Comparison of ENCODE assay signal across 21 cellular contexts in the genomic region with DNA sequence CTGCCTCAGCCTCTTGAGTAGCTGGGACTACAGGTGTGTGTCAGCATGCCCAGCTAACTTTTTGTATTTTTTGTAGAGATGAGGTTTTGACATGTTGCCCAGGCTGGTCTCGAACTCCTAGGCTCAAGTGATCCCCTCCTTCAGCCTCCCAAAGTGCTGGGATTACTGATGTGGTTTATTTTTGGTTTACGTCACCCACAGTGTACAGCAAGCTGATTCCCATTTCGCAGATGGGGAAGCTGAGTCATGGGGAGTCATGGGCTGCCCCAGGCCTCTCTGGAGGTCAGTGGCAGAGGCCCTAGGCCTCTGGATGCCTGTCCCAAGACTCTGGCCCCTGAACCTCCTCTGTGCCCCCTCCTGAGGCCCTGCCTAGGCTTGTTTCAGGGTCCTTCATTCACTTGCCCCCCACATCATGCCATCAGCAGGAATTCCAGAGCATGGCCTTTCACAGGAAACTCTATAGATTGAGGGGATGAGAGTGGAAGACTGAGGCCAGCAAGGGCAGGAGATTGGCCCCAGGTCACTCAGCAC.
"Had no signal": no experiment of that assay in that cellular context is flagged by ENCODE, and none has a peak within 500 bp of the region (broad histone marks: within the 10 kb centered on the region; RNA-seq: fewer than 3 reads in every experiment).

No MANE protein-coding gene starts in this region.

- H3K9me3 ChIP-seq: esophagus muscularis mucosa, tibial artery had no signal

- H3K27ac Mint-ChIP-seq: activated B cell treated with CpG ODN at 0.5 μM for 24 hours; activated CD4-positive, alpha-beta T cell treated with anti-CD3 and anti-CD28 coated beads for 36 hours; activated naive CD4-positive, alpha-beta T cell treated with anti-CD3 and anti-CD28 coated beads, Interleukin-2, amount 50 U/mL, for 72 hours; activated T-helper 1 cell treated with anti-CD3 and anti-CD28 coated beads, Interleukin-12 subunit alpha, Interleukin-12 subunit beta, Interleukin-2, Interleukin-4 antibody, amounts not matched to agents 30 ng/mL and 10 ng/mL and 1 ng/mL, durations not matched to agents 14 hours and 24 hours and 36 hours; effector memory CD8-positive, alpha-beta T cell; nephron progenitor cell; T-helper 17 cell had no signal

- H3K27ac ChIP-seq: esophagus muscularis mucosa, tibial artery had no signal

- DNase-seq: activated B cell treated with CpG ODN at 0.5 μM for 24 hours; activated CD4-positive, alpha-beta T cell treated with anti-CD3 and anti-CD28 coated beads for 36 hours; activated CD4-positive, alpha-beta T cell treated with anti-CD3 and anti-CD28 coated beads, Interleukin-2, amount 50 U/mL, for 4 hours; caudate nucleus; effector memory CD8-positive, alpha-beta T cell; glutamatergic neuron; hippocampal formation; nephron progenitor cell; occipital lobe; posterior cingulate gyrus; stimulated activated CD4-positive, alpha-beta T cell treated with anti-CD3 and anti-CD28 coated beads, Interleukin-4, amount 100 ng/mL, for 24 hours; stimulated activated naive CD8-positive, alpha-beta T cell treated with anti-CD3 and anti-CD28 coated beads, Interleukin-15, Interleukin-2, amounts not matched to agents 100 U/mL and 50 U/mL, for 24 hours; substantia nigra; SW 1271; T-helper 17 cell had no signal

- H3K36me3 ChIP-seq: esophagus muscularis mucosa, tibial artery had no signal

- H3K4me1 Mint-ChIP-seq: activated B cell treated with CpG ODN at 0.5 μM for 24 hours; activated CD4-positive, alpha-beta T cell treated with anti-CD3 and anti-CD28 coated beads for 36 hours; T-helper 17 cell had no signal

- H3K36me3 Mint-ChIP-seq: activated naive CD4-positive, alpha-beta T cell treated with anti-CD3 and anti-CD28 coated beads, Interleukin-2, amount 50 U/mL, for 72 hours; brain had no signal

- H3K9me3 Mint-ChIP-seq: activated B cell treated with CpG ODN at 0.5 μM for 24 hours; activated naive CD4-positive, alpha-beta T cell treated with anti-CD3 and anti-CD28 coated beads, Interleukin-2, amount 50 U/mL, for 72 hours; activated T-helper 1 cell treated with anti-CD3 and anti-CD28 coated beads, Interleukin-12 subunit alpha, Interleukin-12 subunit beta, Interleukin-2, Interleukin-4 antibody, amounts not matched to agents 30 ng/mL and 10 ng/mL and 1 ng/mL, durations not matched to agents 14 hours and 24 hours and 36 hours; effector memory CD8-positive, alpha-beta T cell; nephron progenitor cell had no signal

- H3K4me3 ChIP-seq: esophagus muscularis mucosa, tibial artery had no signal

- ATAC-seq: activated CD4-positive, alpha-beta T cell treated with anti-CD3 and anti-CD28 coated beads for 36 hours; activated naive CD4-positive, alpha-beta T cell treated with anti-CD3 and anti-CD28 coated beads, Interleukin-2, amount 50 U/mL, for 72 hours; effector memory CD8-positive, alpha-beta T cell; stimulated activated naive CD8-positive, alpha-beta T cell treated with anti-CD3 and anti-CD28 coated beads, Interleukin-15, Interleukin-2, amounts not matched to agents 100 U/mL and 50 U/mL, for 24 hours; T-helper 17 cell had no signal

- FAIRE-seq: frontal cortex had no signal

- H3K4me3 Mint-ChIP-seq: activated B cell treated with CpG ODN at 0.5 μM for 24 hours; activated CD4-positive, alpha-beta T cell treated with anti-CD3 and anti-CD28 coated beads for 36 hours; activated T-helper 1 cell treated with anti-CD3 and anti-CD28 coated beads, Interleukin-12 subunit alpha, Interleukin-12 subunit beta, Interleukin-2, Interleukin-4 antibody, amounts not matched to agents 30 ng/mL and 10 ng/mL and 1 ng/mL, durations not matched to agents 14 hours and 24 hours and 36 hours; effector memory CD8-positive, alpha-beta T cell; nephron progenitor cell; T-helper 17 cell had no signal

- H3K4me1 ChIP-seq: tibial artery had no signal
